Comparison of ENCODE assay signal across 8 cellular contexts in the genomic region with DNA sequence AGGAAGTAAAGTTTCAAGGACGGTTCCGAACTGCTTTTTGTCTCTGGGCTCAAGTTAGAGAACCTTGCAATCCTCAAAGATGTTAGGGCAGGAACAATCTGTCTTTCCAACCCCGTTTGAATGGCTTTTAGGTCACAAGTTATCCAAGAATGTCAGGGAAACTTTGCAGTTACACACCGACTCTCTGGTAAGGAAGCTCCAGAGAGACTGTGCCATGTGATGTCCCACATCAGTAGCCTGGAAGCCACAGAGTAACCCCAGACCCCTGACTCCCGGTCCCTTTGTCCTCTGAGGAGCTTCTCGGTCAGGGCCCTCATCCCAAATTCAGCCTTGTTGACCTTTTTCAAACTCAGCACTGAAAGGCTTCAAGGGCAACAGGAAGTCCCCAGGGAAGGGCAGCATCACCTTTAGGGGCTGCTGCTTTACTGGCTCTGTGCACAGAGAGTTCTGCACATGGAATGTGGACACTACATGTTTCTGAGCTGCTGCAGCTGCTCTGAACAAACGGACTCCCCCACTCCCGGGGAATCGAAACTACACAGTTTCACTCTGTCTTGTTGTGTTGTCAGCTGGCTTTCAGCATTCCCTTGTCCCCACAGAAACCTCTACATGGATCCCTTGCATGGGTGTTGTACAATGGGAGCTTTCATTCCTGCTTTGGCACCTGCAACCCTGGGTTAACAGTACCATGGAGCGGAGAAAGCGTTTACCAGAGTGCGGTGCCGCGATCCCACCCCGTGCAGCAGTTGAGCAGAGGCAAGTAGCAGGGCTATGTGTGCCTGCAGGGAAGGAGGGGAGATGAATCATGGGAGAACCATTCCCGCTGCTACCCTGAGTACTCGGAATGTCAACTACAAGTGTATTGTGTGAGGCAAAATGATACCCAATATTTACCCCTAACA.
DNase-seq lines count a peak whose midpoint lies in the region; ATAC-seq, FAIRE-seq and TF ChIP-seq lines count a peak whose summit lies in the region.

No MANE protein-coding gene starts in this region.

- no peak overlapping the region for H3K14ac ChIP-seq in H1 (ENCODE audit: insufficient read length)

- POLR2A ChIA-PET in H1 (lab: Charles Lee; ENCODE audit: partially characterized antibody): interaction anchor here (0.7 to 3.0 kb wide), 9 partner anchors 15 to 422 kb away, joined by 3 to 41 read pairs (median 4); a partner anchor contains a TSS
- POLR2A ChIA-PET in activated CD4-positive, alpha-beta T cell treated with anti-CD3 and anti-CD28 coated beads, Interleukin-2, amount 10 ng/mL, durations not matched to agents 7 days and 5 days (lab: Charles Lee): no interaction called here

- TF ChIP-seq RAD21 in H1 (IDR thresholded peaks at IDR 0.05 in 1 of 2, conservative IDR thresholded peaks at IDR 0.05 in 1 of 2; ENCODE audit: low read depth in 2 of 2, low read length in 2 of 2): no peak

- 0 out of 2 replicates have a peak overlapping the region, but pooled peaks have one; percentile 77 for H2BK20ac ChIP-seq in H1 (ENCODE audit: low read length)

- DNase-seq in Right ventricle myocardium inferior (ENCODE audit: missing footprints) (no peak), cardiac septum (ENCODE audit: low spot score) (no peak), H1 (ENCODE audit: low read depth in 1 of 2, low spot score in 2 of 2) (peak in 1 of 2 experiments; percentile 49), mesothelial cell of epicardium (ENCODE audit: low spot score in 2 of 2, unreplicated experiment in 2 of 2) (no peak), KG1 (lab: John Stamatoyannopoulos, UW) (no peak)
- DNase-seq in activated CD4-positive, alpha-beta T cell treated with anti-CD3 and anti-CD28 coated beads, Interleukin-2, amount 10 ng/mL, durations not matched to agents 7 days and 5 days: no peak
- no peak for DNase-seq in activated naive CD4-positive, alpha-beta T cell treated with Interleukin-2 at 50 U/mL for 16 hours

- no peak overlapping the region for H3K4ac ChIP-seq in H1 (replicated peaks; ENCODE audit: insufficient read length, low read depth, low read length)

- peak overlapping the region; percentile 18; the same call in 1 of the 2 replicates for H2AK5ac ChIP-seq in H1 (ENCODE audit: low read depth, low read length)

- no peaks in the 10 kb centered on the region for H4K20me1 ChIP-seq in H1 (replicated peaks in 1 of 2; ENCODE audit: control insufficient read depth in 1 of 2, insufficient read depth in 2 of 2, low read length in 2 of 2)

- WGBS in H1 (ENCODE audit: extremely low coverage in 1 of 2, insufficient coverage in 1 of 2, insufficient read length in 1 of 2, insufficient replicate concordance in 2 of 2, low coverage in 1 of 2, low lambda C conversion rate in 2 of 2, missing lambda C conversion rate in 1 of 2), 2 experiments: 76% methylated on average over 17 of the region's 17 CpGs; no CpG with 5 or more reads in 1 of the 2 experiments

- no peaks in the 10 kb centered on the region for H3K9me3 Mint-ChIP-seq in mesothelial cell of epicardium
- no peaks in the 10 kb centered on the region for H3K9me3 Mint-ChIP-seq in activated CD4-positive, alpha-beta T cell treated with anti-CD3 and anti-CD28 coated beads, Interleukin-2, amount 10 ng/mL, durations not matched to agents 7 days and 5 days

- peak; percentile 77 for ATAC-seq in Right ventricle myocardium inferior
- no peak for ATAC-seq in HG03139 (IDR thresholded peaks at IDR 0.05; ENCODE audit: unreplicated experiment)

- H4K8ac ChIP-seq in H1 (ENCODE audit: extremely low read depth, insufficient read depth, low read length): 0 out of 2 replicates have a peak overlapping the region, but pooled peaks have one; percentile 36

- H3K4me3 ChIP-seq in H1 (ENCODE audit: extremely low read depth in 1 of 4, insufficient read depth in 2 of 4, low read depth in 3 of 4, low read length in 4 of 4): no peak overlapping the region

- peak overlapping the region; percentile 67 for H3K27ac ChIP-seq in H1 (ENCODE audit: low read depth, low read length)

- H3K79me2 ChIP-seq in H1 (ENCODE audit: control insufficient read depth in 1 of 2, insufficient read depth in 2 of 2, low read length in 2 of 2): no peaks in the 10 kb centered on the region

- H2AFZ ChIP-seq in H1 (ENCODE audit: low read length): peak overlapping the region; percentile 99

- H3K56ac ChIP-seq in H1 (replicated peaks; ENCODE audit: insufficient read length, low read depth, low read length): no peak overlapping the region

- H3K36me3 Mint-ChIP-seq in mesothelial cell of epicardium: no peaks in the 10 kb centered on the region
- no peaks in the 10 kb centered on the region for H3K36me3 Mint-ChIP-seq in activated CD4-positive, alpha-beta T cell treated with anti-CD3 and anti-CD28 coated beads, Interleukin-2, amount 10 ng/mL, durations not matched to agents 7 days and 5 days (ENCODE audit: low read depth)

- H4K91ac ChIP-seq in H1 (replicated peaks; ENCODE audit: insufficient read length, low read length): peak overlapping the region; percentile 12

- H3K27ac Mint-ChIP-seq in mesothelial cell of epicardium: peak overlapping the region; percentile 97
- no peak overlapping the region for H3K27ac Mint-ChIP-seq in activated CD4-positive, alpha-beta T cell treated with anti-CD3 and anti-CD28 coated beads, Interleukin-2, amount 10 ng/mL, durations not matched to agents 7 days and 5 days

- no peak for TF ChIP-seq POLR2A in H1 (IDR thresholded peaks at IDR 0.05; ENCODE audit: control extremely low read depth in 1 of 2, low read depth in 2 of 2, low read length in 2 of 2)

- H3K4me3 Mint-ChIP-seq in mesothelial cell of epicardium: no peak overlapping the region
- H3K4me3 Mint-ChIP-seq in activated CD4-positive, alpha-beta T cell treated with anti-CD3 and anti-CD28 coated beads, Interleukin-2, amount 10 ng/mL, durations not matched to agents 7 days and 5 days: no peak overlapping the region

- 0 out of 2 replicates have a peak overlapping the region, but pooled peaks have one; percentile 40 for H2BK15ac ChIP-seq in H1 (ENCODE audit: low read length)

- TF ChIP-seq CTCF in H1 (IDR thresholded peaks at IDR 0.05; ENCODE audit: control extremely low read depth in 1 of 3, insufficient read depth in 1 of 3, low read depth in 1 of 3, low read length in 3 of 3) (no peak), mesothelial cell of epicardium (IDR thresholded peaks at IDR 0.05; ENCODE audit: unreplicated experiment) (no peak)

- H3K9ac ChIP-seq in H1 (replicated peaks in 1 of 4; ENCODE audit: extremely low read depth in 1 of 4, low read depth in 3 of 4, low read length in 3 of 4): peak overlapping the region in 1 of 4 experiments; percentile 33; a peak in 1 of 7 replicates

- H3K27me3 ChIP-seq in H1 (replicated peaks in 1 of 4; ENCODE audit: control insufficient read depth in 3 of 4, extremely low read depth in 1 of 4, insufficient read depth in 3 of 4, low read length in 3 of 4): no peaks in the 10 kb centered on the region

- H4K5ac ChIP-seq in H1 (ENCODE audit: insufficient read length, low read depth, low read length): no peak overlapping the region

- H3K18ac ChIP-seq in H1 (ENCODE audit: extremely low read depth, low read length): peak overlapping the region; percentile 75; the same call in 1 of the 2 replicates

- H3K36me3 ChIP-seq in H1 (ENCODE audit: control insufficient read depth in 2 of 4, insufficient read depth in 4 of 4, low read length in 3 of 4): no peaks in the 10 kb centered on the region

- H2BK5ac ChIP-seq in H1 (ENCODE audit: low read depth, low read length): peak overlapping the region; percentile 53; the same call in 1 of the 2 replicates

- no peaks in the 10 kb centered on the region for H3K27me3 Mint-ChIP-seq in mesothelial cell of epicardium (ENCODE audit: low read depth)
- peaks cover 24% of the 10 kb centered on the region for H3K27me3 Mint-ChIP-seq in activated CD4-positive, alpha-beta T cell treated with anti-CD3 and anti-CD28 coated beads, Interleukin-2, amount 10 ng/mL, durations not matched to agents 7 days and 5 days

- H2BK120ac ChIP-seq in H1 (replicated peaks; ENCODE audit: low read depth, low read length): no peak overlapping the region

- peak overlapping the region; percentile 56; the same call in 1 of the 2 replicates for H2BK12ac ChIP-seq in H1 (ENCODE audit: low read depth, low read length)

- intact Hi-C loops in Right ventricle myocardium inferior (cut with DNase I): loop anchor here (1.0 kb wide), 1 partner anchor 407 kb away; no protein-coding TSS in a partner anchor
- intact Hi-C loops in cardiac septum (cut with DNase I): loop anchor here (1.0 to 10.0 kb wide), 3 partner anchors 122 to 582 kb away; no protein-coding TSS in a partner anchor

- no peaks in the 10 kb centered on the region for H3K9me3 ChIP-seq in H1 (ENCODE audit: insufficient read depth in 2 of 2, low read depth in 1 of 2, low read length in 1 of 2)

- H3K23ac ChIP-seq in H1 (ENCODE audit: insufficient read length): no peak overlapping the region

- no peak for TF ChIP-seq EP300 in H1 (IDR thresholded peaks at IDR 0.05; ENCODE audit: borderline replicate concordance in 1 of 2, low read depth in 2 of 2, low read length in 2 of 2)

- H3K4me2 ChIP-seq in H1 (ENCODE audit: insufficient read depth in 1 of 2, low read depth in 2 of 2, low read length in 2 of 2): no peak overlapping the region; a peak in 2 of 4 replicates

- FAIRE-seq in H1 (lab: Jason Lieb, UNC): no peak

- H3K4me1 Mint-ChIP-seq in mesothelial cell of epicardium: peaks cover 43% of the 10 kb centered on the region
- no peaks in the 10 kb centered on the region for H3K4me1 Mint-ChIP-seq in activated CD4-positive, alpha-beta T cell treated with anti-CD3 and anti-CD28 coated beads, Interleukin-2, amount 10 ng/mL, durations not matched to agents 7 days and 5 days

- peaks cover 5 to 17% (median 12%) of the 10 kb centered on the region in 4 experiments; a peak in 6 of 7 replicates for H3K4me1 ChIP-seq in H1 (replicated peaks in 1 of 4; ENCODE audit: control insufficient read depth in 3 of 4, insufficient read depth in 4 of 4, low read length in 3 of 4)

- no peaks in the 10 kb centered on the region; the same call in 1 of the 2 replicates for H3K23me2 ChIP-seq in H1 (ENCODE audit: low read depth, low read length)

- CTCF ChIA-PET in H1 (lab: Charles Lee; ENCODE audit: partially characterized antibody): interaction anchor here (0.6 to 2.6 kb wide), 34 partner anchors 11 to 626 kb away, joined by 3 to 13 read pairs (median 3); a partner anchor contains a TSS
- CTCF ChIA-PET in activated CD4-positive, alpha-beta T cell treated with anti-CD3 and anti-CD28 coated beads, Interleukin-2, amount 10 ng/mL, durations not matched to agents 7 days and 5 days (lab: Charles Lee): no interaction called here

- H3K79me1 ChIP-seq in H1 (ENCODE audit: low read depth, low read length): no peaks in the 10 kb centered on the region

TF ChIP-seq in H1, 55 proteins besides CTCF, POLR2A, EP300 and RAD21:
- TF ChIP-seq ASH2L (IDR thresholded peaks at IDR 0.05; ENCODE audit: low read length) (peak; percentile 66), JUND (IDR thresholded peaks at IDR 0.05; ENCODE audit: low read length) (no peak), RXRA (IDR thresholded peaks at IDR 0.05; ENCODE audit: insufficient read depth, low read depth, low read length) (no peak), SIX5 (IDR thresholded peaks at IDR 0.05; ENCODE audit: low read depth, low read length) (no peak), CHD2 (IDR thresholded peaks at IDR 0.05; ENCODE audit: low read length) (no peak), PHF8 (conservative IDR thresholded peaks at IDR 0.05; ENCODE audit: low read depth, low read length) (no peak)
